Comparison of ENCODE assay signal across 11 cellular contexts in genomic region chr19:45568732-45569131, GRCh38. TPM values are rescaled to one million over a fixed set of nuclear protein-coding genes. Genes with fewer than 3 reads are reported as not detected.
A peak's percentile ranks its signal among the peaks of the same experiment; 100 is the strongest.
DNase-seq lines count a peak whose midpoint lies in the region; ATAC-seq and TF ChIP-seq lines count a peak whose summit lies in the region.
"Had no signal": no experiment of that assay in that cellular context is flagged by ENCODE, and none has a peak within 500 bp of the region (broad histone marks: within the 10 kb centered on the region; RNA-seq: fewer than 3 reads in every experiment).

No MANE protein-coding gene starts in this region.

- H3K27ac ChIP-seq in breast epithelium = peak overlapping the region in 1 of 2 donors; percentile 25
- H3K27ac ChIP-seq: parathyroid adenoma had no signal

- peak overlapping the region; percentile 78 for H3K27ac Mint-ChIP-seq in MCF 10A (ENCODE audit: low read depth, unreplicated experiment)

- no peaks in the 10 kb centered on the region for H3K36me3 ChIP-seq in breast epithelium
- no peaks in the 10 kb centered on the region for H3K36me3 ChIP-seq in kidney epithelial cell (ENCODE audit: control insufficient read depth, insufficient read depth, low read length)

- peaks cover 25% of the 10 kb centered on the region for H3K4me1 Mint-ChIP-seq in MCF 10A (ENCODE audit: insufficient read depth, unreplicated experiment)
- H3K4me1 Mint-ChIP-seq in activated T-cell treated with anti-CD3 and anti-CD28 coated beads, Interleukin-2, amount 50 U/mL, for 4 hours (ENCODE audit: low read depth) = peaks cover 11% of the 10 kb centered on the region

- intact Hi-C loops in MCF 10A (cut with micrococcal nuclease) = loop anchor here (5.0 kb wide), 1 partner anchor 61 kb away; the partner anchor contains the start of gene VASP
- intact Hi-C loops in breast epithelium (cut with DNase I; ENCODE audit: low total_unique reads) = no loop called here

- H3K4me3 ChIP-seq in breast epithelium (no peak overlapping the region), cardiac fibroblast (replicated peaks in 1 of 2; ENCODE audit: low read depth in 2 of 2, low read length in 2 of 2) (no peak overlapping the region), kidney epithelial cell (ENCODE audit: low read depth, low read length) (no peak overlapping the region)

- BruUV-seq in MCF 10A (replicated peaks; lab: Mats Ljungman, UMichigan) = no TSS peak

- CTCF ChIA-PET in MCF 10A (lab: Yijun Ruan, JAX) = interaction anchor here (1.3 to 1.6 kb wide), 2 partner anchors 10 to 48 kb away, joined by 4 to 6 read pairs; no protein-coding TSS in a partner anchor

- H3K9me3 ChIP-seq in breast epithelium = no peaks in the 10 kb centered on the region

- no peak for ATAC-seq in activated T-cell treated with anti-CD3 and anti-CD28 coated beads, Interleukin-2, amount 50 U/mL, for 4 hours
- ATAC-seq in HG03175 (IDR thresholded peaks at IDR 0.05; ENCODE audit: unreplicated experiment) = no peak
- no peak for ATAC-seq in GM18870 (IDR thresholded peaks at IDR 0.05; ENCODE audit: unreplicated experiment)

- H3K27me3 ChIP-seq in breast epithelium = no peaks in the 10 kb centered on the region
- no peaks in the 10 kb centered on the region for H3K27me3 ChIP-seq in kidney epithelial cell (ENCODE audit: control insufficient read depth, insufficient read depth, low read length)

- TF ChIP-seq CTCF in MCF 10A (IDR thresholded peaks at IDR 0.05; ENCODE audit: unreplicated experiment) = no peak
- TF ChIP-seq CTCF in breast epithelium (IDR thresholded peaks at IDR 0.05) = no peak
- TF ChIP-seq CTCF in cardiac fibroblast (IDR thresholded peaks at IDR 0.05; ENCODE audit: low read depth, low read length) = no peak
- TF ChIP-seq CTCF in kidney epithelial cell (IDR thresholded peaks at IDR 0.05; ENCODE audit: insufficient read depth, low read length, poor library complexity, severe bottlenecking) = no peak

- H3K4me1 ChIP-seq in breast epithelium = no peaks in the 10 kb centered on the region
- H3K4me1 ChIP-seq: parathyroid adenoma had no signal

- no peak overlapping the region for H3K4me3 Mint-ChIP-seq in MCF 10A (ENCODE audit: unreplicated experiment)
- no peak overlapping the region for H3K4me3 Mint-ChIP-seq in activated T-cell treated with anti-CD3 and anti-CD28 coated beads, Interleukin-2, amount 50 U/mL, for 4 hours
- H3K4me3 Mint-ChIP-seq: IgD-negative memory B cell had no signal

- H3K27me3 Mint-ChIP-seq in MCF 10A (ENCODE audit: insufficient read depth, unreplicated experiment) = no peaks in the 10 kb centered on the region
- no peaks in the 10 kb centered on the region for H3K27me3 Mint-ChIP-seq in activated T-cell treated with anti-CD3 and anti-CD28 coated beads, Interleukin-2, amount 50 U/mL, for 4 hours (ENCODE audit: low read depth)
- H3K27me3 Mint-ChIP-seq: IgD-negative memory B cell had no signal

- no peak for TF ChIP-seq POLR2A in breast epithelium (IDR thresholded peaks at IDR 0.05)

- no peaks in the 10 kb centered on the region for H3K36me3 Mint-ChIP-seq in MCF 10A (ENCODE audit: insufficient read depth, unreplicated experiment)
- H3K36me3 Mint-ChIP-seq in activated T-cell treated with anti-CD3 and anti-CD28 coated beads, Interleukin-2, amount 50 U/mL, for 4 hours (ENCODE audit: insufficient read depth) = peaks cover 2% of the 10 kb centered on the region

- POLR2A ChIA-PET in MCF 10A (lab: Yijun Ruan, JAX) = interaction anchor here (1.7 to 2.2 kb wide), 2 partner anchors 9 to 25 kb away, joined by 5 to 11 read pairs; no protein-coding TSS in a partner anchor

- DNase-seq in MCF 10A (ENCODE audit: unreplicated experiment) = peak; percentile 88
- no peak for DNase-seq in breast epithelium (ENCODE audit: low spot score in 2 of 2)
- DNase-seq in cardiac fibroblast (ENCODE audit: low read depth in 2 of 2) = peak; percentile 68 to 84
- peak; percentile 52 for DNase-seq in kidney epithelial cell (ENCODE audit: low read depth)
- no peak for DNase-seq in activated T-cell treated with anti-CD3 and anti-CD28 coated beads, Interleukin-2, amount 50 U/mL, for 4 hours
- DNase-seq in C1 segment of cervical spinal cord (lab: John Stamatoyannopoulos, UW) = no peak
- DNase-seq: NCI-H524 had no signal

- no peaks in the 10 kb centered on the region for H3K9me3 Mint-ChIP-seq in MCF 10A (ENCODE audit: unreplicated experiment)
- H3K9me3 Mint-ChIP-seq in activated T-cell treated with anti-CD3 and anti-CD28 coated beads, Interleukin-2, amount 50 U/mL, for 4 hours = no peaks in the 10 kb centered on the region
- H3K9me3 Mint-ChIP-seq: IgD-negative memory B cell had no signal

RNA-seq across cellular contexts. Expression of gene OPA3, which starts 15.9 kb away (rescaled TPM):
- total RNA-seq in MCF 10A (2022) = 16.8 and 17.3 TPM in 2 replicates
- 10 to 100 TPM in 1 of 3 donors, 1 to 10 TPM in 2; 6.6 to 11.4 (median 7.2) TPM for total RNA-seq in breast epithelium
- 12.3 and 15.5 TPM in 2 replicates for total RNA-seq in kidney epithelial cell
- 10 to 100 TPM; 14.1 to 15.5 (median 15.1) TPM for total RNA-seq in activated T-cell treated with anti-CD3 and anti-CD28 coated beads, Interleukin-2, amount 50 U/mL, for 4 hours

RNA-seq across cellular contexts. Expression of gene GPR4, which starts 33.3 kb away (rescaled TPM):
- total RNA-seq in MCF 10A (2022) = not detected in 2 replicates
- 1 to 10 TPM; 1.1 to 8.8 (median 1.2) TPM for total RNA-seq in breast epithelium
- total RNA-seq in kidney epithelial cell = 0.07 TPM in 1 of 2 replicates, not detected in the other
- under 1 TPM in 1 of 3 donors, not detected in 2; 0.05 TPM for total RNA-seq in activated T-cell treated with anti-CD3 and anti-CD28 coated beads, Interleukin-2, amount 50 U/mL, for 4 hours

Comparison
In these comparisons a context has a peak if more than half of its experiments do, and no peak if none do; other contexts are left out.
1. DNase-seq: peak in MCF 10A (single experiment), cardiac fibroblast (2 of 2) and kidney epithelial cell (single experiment); none in breast epithelium (0 of 2), activated T-cell treated with anti-CD3 and anti-CD28 coated beads, Interleukin-2, amount 50 U/mL, for 4 hours (single experiment) and C1 segment of cervical spinal cord (0 of 14).